Comparison of ENCODE assay signal across 21 cellular contexts in genomic region chr9:42160299-42160698, GRCh38. TPM values are rescaled to one million over a fixed set of nuclear protein-coding genes. Genes with fewer than 3 reads are reported as not detected.
DNase-seq lines count a peak whose midpoint lies in the region; ATAC-seq, FAIRE-seq and TF ChIP-seq lines count a peak whose summit lies in the region.
"Not testable (repeated sequence)": the region's sequence is repeated elsewhere in the genome, so short reads cannot be mapped to it uniquely, and the experiment has no call there.
"Had no signal": no experiment of that assay in that cellular context is flagged by ENCODE, and none has a peak within 500 bp of the region (broad histone marks: within the 10 kb centered on the region; RNA-seq: fewer than 3 reads in every experiment).

No MANE protein-coding gene starts in this region.

- H2AFZ ChIP-seq in GM23338; MM.1S (ENCODE audit: low read length); PC-3 (ENCODE audit: low read length); osteoblast (ENCODE audit: low read length): not testable (repeated sequence)

- H3K27ac ChIP-seq in GM23338 (ENCODE audit: low read depth); MM.1S (ENCODE audit: low read length); PC-3 (ENCODE audit: low read length); brain microvascular endothelial cell; esophagus muscularis mucosa (replicated peaks in 1 of 4); kidney (ENCODE audit: low read depth in 2 of 2, low read length in 2 of 2); osteoblast (ENCODE audit: low read depth, low read length): not testable (repeated sequence)

- in situ Hi-C loops in brain microvascular endothelial cell (cut with HindIII; ENCODE audit: low pct_ligation_motif_present, low sequenced_read_pairs), result not testable (repeated sequence)

- not testable (repeated sequence) for H3K36me3 ChIP-seq in GM23338 (ENCODE audit: insufficient read depth); MM.1S (replicated peaks; ENCODE audit: insufficient read depth, low read length); PC-3 (ENCODE audit: low read depth, low read length); brain microvascular endothelial cell (replicated peaks); esophagus muscularis mucosa; kidney (ENCODE audit: control insufficient read depth in 1 of 2, insufficient read depth in 2 of 2, low read length in 2 of 2); osteoblast (ENCODE audit: insufficient read depth, low read length)

- POLR2A ChIA-PET in PC-3 (lab: Charles Lee; ENCODE audit: unreplicated experiment), result not testable (repeated sequence)

- TF ChIP-seq CTCF in GM23338 (conservative IDR thresholded peaks at IDR 0.05; ENCODE audit: low read depth in 2 of 2) (peak; percentile 27 to 39), MM.1S (IDR thresholded peaks at IDR 0.05; ENCODE audit: low read length) (peak; percentile 25), PC-3 (conservative IDR thresholded peaks at IDR 0.05; ENCODE audit: low read depth, low read length) (peak; percentile 37; the same call in 1 of the 2 replicates), esophagus muscularis mucosa (IDR thresholded peaks at IDR 0.05) (peak in 2 of 3 experiments; percentile 36 to 39), kidney (IDR thresholded peaks at IDR 0.05; ENCODE audit: borderline replicate concordance, extremely low read depth, insufficient read depth) (peak; percentile 35), osteoblast (IDR thresholded peaks at IDR 0.05; ENCODE audit: extremely low read depth, low read depth, low read length) (peak; percentile 17)
- TF ChIP-seq CTCF in brain microvascular endothelial cell (IDR thresholded peaks at IDR 0.05; ENCODE audit: low read depth, low read length, missing control alignments), result not testable (repeated sequence)

- TF ChIP-seq POLR2A in esophagus muscularis mucosa (IDR thresholded peaks at IDR 0.05; ENCODE audit: low read depth), result not testable (repeated sequence)

- CTCF ChIA-PET in PC-3 (lab: Charles Lee), result not testable (repeated sequence)

- not testable (repeated sequence) for H3K9me3 ChIP-seq in MM.1S (replicated peaks; ENCODE audit: insufficient read depth, low read length); PC-3 (ENCODE audit: low read length); esophagus muscularis mucosa; kidney (ENCODE audit: control insufficient read depth in 1 of 2, low read length in 2 of 2); osteoblast (ENCODE audit: low read depth, low read length)

- H3K36me3 Mint-ChIP-seq in GM23338 (ENCODE audit: low read depth), result not testable (repeated sequence)

- H3K4me3 Mint-ChIP-seq in GM23338, result not testable (repeated sequence)

- not testable (repeated sequence) for H3K4me3 ChIP-seq in GM23338; MM.1S (ENCODE audit: low read length); PC-3 (ENCODE audit: low read length); brain microvascular endothelial cell (ENCODE audit: low read depth, low read length); esophagus muscularis mucosa; kidney (ENCODE audit: low read length in 2 of 2); osteoblast (ENCODE audit: insufficient read depth, low read length)

- H3K27me3 ChIP-seq in GM23338 (ENCODE audit: insufficient read depth); MM.1S (replicated peaks; ENCODE audit: insufficient read depth, low read length); PC-3 (ENCODE audit: low read length); brain microvascular endothelial cell (replicated peaks); esophagus muscularis mucosa; osteoblast (ENCODE audit: insufficient read depth, low read length): not testable (repeated sequence)

- not testable (repeated sequence) for H3K9ac ChIP-seq in MM.1S (ENCODE audit: low read length); PC-3 (ENCODE audit: low read length); kidney (ENCODE audit: low read length in 2 of 2)

- DNase-seq in AML-193 (lab: John Stamatoyannopoulos, UW) (peak; percentile 0), GM23338 (ENCODE audit: low spot score) (peak; percentile 15), PC-3 (peak; percentile 15), brain microvascular endothelial cell (peak; percentile 1)
- not testable (repeated sequence) for DNase-seq in MM.1S; esophagus muscularis mucosa (ENCODE audit: extremely low spot score); kidney; osteoblast (ENCODE audit: insufficient read length, low spot score, missing footprints)

- H3F3A ChIP-seq in GM23338 (replicated peaks; ENCODE audit: low read depth); MM.1S (ENCODE audit: insufficient read depth, low read length); PC-3 (ENCODE audit: low read length, unreplicated experiment): not testable (repeated sequence)

- intact Hi-C loops in PC-3 (cut with micrococcal nuclease); esophagus muscularis mucosa (cut with DNase I); kidney (cut with DNase I): not testable (repeated sequence)

- not testable (repeated sequence) for H3K4me1 Mint-ChIP-seq in GM23338

- BruUV-seq in PC-3 (replicated peaks; lab: Mats Ljungman, UMichigan), result not testable (repeated sequence)

- not testable (repeated sequence) for H3K4me1 ChIP-seq in GM23338 (ENCODE audit: insufficient read depth); MM.1S (ENCODE audit: low read length); PC-3 (ENCODE audit: insufficient read depth, low read length); esophagus muscularis mucosa; kidney (ENCODE audit: control insufficient read depth in 1 of 2, insufficient read depth in 1 of 2, low read depth in 1 of 2, low read length in 2 of 2); osteoblast (ENCODE audit: insufficient read depth, low read length)

- not testable (repeated sequence) for H3K27ac Mint-ChIP-seq in GM23338

- ATAC-seq in GM23338, PC-3: not testable (repeated sequence)

- H3K4me2 ChIP-seq in GM23338; MM.1S (ENCODE audit: low read depth, low read length); PC-3 (ENCODE audit: low read length); osteoblast (ENCODE audit: insufficient read depth, low read length): not testable (repeated sequence)

- H3K27me3 Mint-ChIP-seq in GM23338 (ENCODE audit: insufficient read depth, low read depth, poor library complexity), result not testable (repeated sequence)

- WGBS in esophagus muscularis mucosa, result 29% methylated on average over 1 of the region's 1 CpG

- not testable (repeated sequence) for H3K9me2 ChIP-seq in GM23338 (ENCODE audit: insufficient read depth); MM.1S (replicated peaks; ENCODE audit: insufficient read depth, low read length); PC-3 (replicated peaks; ENCODE audit: low read length)

- not testable (repeated sequence) for H3K9me3 Mint-ChIP-seq in GM23338

- not testable (repeated sequence) for FAIRE-seq in kidney (lab: Jason Lieb, UNC)

- H3K79me2 ChIP-seq in GM23338 (replicated peaks; ENCODE audit: insufficient read depth); MM.1S (ENCODE audit: low read length); PC-3 (ENCODE audit: low read length); osteoblast (ENCODE audit: insufficient read depth, low read length): not testable (repeated sequence)

- not testable (repeated sequence) for H4K20me1 ChIP-seq in GM23338 (replicated peaks; ENCODE audit: insufficient read depth); MM.1S (ENCODE audit: insufficient read depth, low read length); PC-3 (ENCODE audit: low read length); osteoblast (ENCODE audit: insufficient read depth, low read length)

- not testable (repeated sequence) for TF ChIP-seq EP300 in esophagus muscularis mucosa (IDR thresholded peaks at IDR 0.05)

RNA-seq across cellular contexts. Expression of gene SPATA31A6, which starts 23.2 kb away (rescaled TPM):
- not detected in 2 replicates for total RNA-seq in GM23338 (2014; rRNA removed; shearing (Covaris generic))
- not detected in 2 replicates for polyA plus RNA-seq in GM23338 (2016; fragmentation: Nextera tagmentation; extraction: Ambion mirVana)
- not detected in 2 replicates for total RNA-seq in PC-3 (2014; rRNA removed)
- total RNA-seq in esophagus muscularis mucosa, result not detected
- total RNA-seq in kidney, result not detected
- polyA plus RNA-seq in kidney (ENCODE audit: insufficient read depth, low read depth, low replicate concordance), result not detected
- total RNA-seq in osteoblast, result not detected in 2 replicates
- total RNA-seq: activated CD8-positive, alpha-beta T cell treated with anti-CD3 and anti-CD28 coated beads, Interleukin-2, amount 10 ng/mL, durations not matched to agents 7 days and 5 days; activated T-cell treated with anti-CD3 and anti-CD28 coated beads, Interleukin-2, amount 50 U/mL, for 4 hours; ascending aorta; CD4-positive, alpha-beta T cell; dermis microvascular lymphatic vessel endothelial cell; esophagus squamous epithelium; mucosa of descending colon; NCI-H460; occipital lobe; SJCRH30; stomach; T-helper 2 cell treated with Interferon-gamma antibody and Interleukin-4, amounts not matched to agents 100 ng/mL and 5 ng/mL, for 36 hours; upper lobe of right lung had no signal
- polyA plus RNA-seq: stomach had no signal

RNA-seq across cellular contexts. Expression of gene CNTNAP3B, which starts 31.1 kb away (rescaled TPM):
- 1.9 and 2.4 TPM in 2 replicates for total RNA-seq in GM23338 (2014; rRNA removed; shearing (Covaris generic))
- 1.1 and 2.0 TPM in 2 replicates for polyA plus RNA-seq in GM23338 (2016; fragmentation: Nextera tagmentation; extraction: Ambion mirVana)
- total RNA-seq in PC-3 (2014; rRNA removed), result 10.3 and 12.5 TPM in 2 replicates
- 10 to 100 TPM; 60.5 to 81.4 (median 66.0) TPM for total RNA-seq in esophagus muscularis mucosa
- 26.3 TPM for total RNA-seq in kidney
- polyA plus RNA-seq in kidney (ENCODE audit: insufficient read depth, low read depth, low replicate concordance), result 13.9 TPM
- total RNA-seq in osteoblast, result 15.0 and 30.8 TPM in 2 replicates
- total RNA-seq: activated CD8-positive, alpha-beta T cell treated with anti-CD3 and anti-CD28 coated beads, Interleukin-2, amount 10 ng/mL, durations not matched to agents 7 days and 5 days; CD4-positive, alpha-beta T cell; T-helper 2 cell treated with Interferon-gamma antibody and Interleukin-4, amounts not matched to agents 100 ng/mL and 5 ng/mL, for 36 hours had no signal
